8 cellular contexts compared by ENCODE assay signal in genomic region chr1:211328084-211328694, GRCh38. TPM values are rescaled to one million over a fixed set of nuclear protein-coding genes. Genes with fewer than 3 reads are reported as not detected.
A peak's percentile ranks its signal among the peaks of the same experiment; 100 is the strongest.
DNase-seq lines count a peak whose midpoint lies in the region; ATAC-seq, FAIRE-seq and TF ChIP-seq lines count a peak whose summit lies in the region.

No MANE protein-coding gene starts in this region.

- H3K4me3 Mint-ChIP-seq in CD4-positive, CD25-positive, alpha-beta regulatory T cell = peak overlapping the region; percentile 95 to 97 (median 96)
- peak overlapping the region; percentile 95 for H3K4me3 Mint-ChIP-seq in HFFc6

- 41 to 50% methylated on average over 11 of the region's 11 CpGs for WGBS in pancreas, 2 donors

- H3K36me3 ChIP-seq in CD4-positive, CD25-positive, alpha-beta regulatory T cell (ENCODE audit: control insufficient read depth, insufficient read depth, low read length) = peaks cover 2% of the 10 kb centered on the region
- H3K36me3 ChIP-seq in colonic mucosa = no peaks in the 10 kb centered on the region
- H3K36me3 ChIP-seq in pancreas = no peaks in the 10 kb centered on the region

- TF ChIP-seq CTCF in HFFc6 (IDR thresholded peaks at IDR 0.05) (no peak), colonic mucosa (IDR thresholded peaks at IDR 0.05) (no peak), pancreas (IDR thresholded peaks at IDR 0.05) (no peak)

- DNase-seq in CD4-positive, CD25-positive, alpha-beta regulatory T cell = no peak
- no peak for DNase-seq in HFFc6
- DNase-seq in colonic mucosa = no peak
- DNase-seq in pancreas = no peak
- no peak for DNase-seq in SIG-M5 treated with dmso at 0.1 percent for 504 hours (lab: John Stamatoyannopoulos, UW; ENCODE audit: unreplicated experiment)
- no peak for DNase-seq in stimulated activated CD4-positive, alpha-beta T cell treated with anti-CD3 and anti-CD28 coated beads, Interleukin-2, amount 100 ng/mL, for 48 hours
- DNase-seq in RPMI8226 = no peak
- DNase-seq in erythroblast (lab: John Stamatoyannopoulos, UW) = no peak

- H3K9me3 ChIP-seq in CD4-positive, CD25-positive, alpha-beta regulatory T cell (ENCODE audit: control insufficient read depth in 2 of 2, low read length in 2 of 2) = no peaks in the 10 kb centered on the region
- no peaks in the 10 kb centered on the region for H3K9me3 ChIP-seq in colonic mucosa
- H3K9me3 ChIP-seq in pancreas = no peaks in the 10 kb centered on the region

- H3K9ac ChIP-seq in colonic mucosa (ENCODE audit: low read depth in 2 of 2, low read length in 2 of 2) = peak overlapping the region; percentile 20 to 76

- no peak for ATAC-seq in CD4-positive, CD25-positive, alpha-beta regulatory T cell (ENCODE audit: low read depth in 2 of 2)
- peak in 1 of 4 donors; percentile 1 for ATAC-seq in pancreas

- FAIRE-seq in pancreas (lab: Jason Lieb, UNC) = no peak

- peak overlapping the region; percentile 90 to 100 (median 95) for H3K27ac Mint-ChIP-seq in CD4-positive, CD25-positive, alpha-beta regulatory T cell
- peak overlapping the region; percentile 89 for H3K27ac Mint-ChIP-seq in HFFc6

- H3K36me3 Mint-ChIP-seq in CD4-positive, CD25-positive, alpha-beta regulatory T cell = peaks cover 12% of the 10 kb centered on the region
- H3K36me3 Mint-ChIP-seq in HFFc6 (ENCODE audit: low read depth) = peaks cover 5% of the 10 kb centered on the region; the same call in 1 of the 2 replicates

- H3K4me1 Mint-ChIP-seq in CD4-positive, CD25-positive, alpha-beta regulatory T cell = peaks cover 40 to 84% (median 67%) of the 10 kb centered on the region in 4 donors
- peaks cover 69% of the 10 kb centered on the region for H3K4me1 Mint-ChIP-seq in HFFc6 (ENCODE audit: low read depth)

- no peak for TF ChIP-seq POLR2A in erythroblast (IDR thresholded peaks at IDR 0.05; ENCODE audit: low read length)

- H3K4me1 ChIP-seq in CD4-positive, CD25-positive, alpha-beta regulatory T cell (ENCODE audit: control insufficient read depth, insufficient read depth, low read length, poor library complexity, severe bottlenecking) = peaks cover 69% of the 10 kb centered on the region
- H3K4me1 ChIP-seq in colonic mucosa = peaks cover 23% of the 10 kb centered on the region
- H3K4me1 ChIP-seq in pancreas = peaks cover 19 to 45% (median 19%) of the 10 kb centered on the region in 3 donors

- no peaks in the 10 kb centered on the region for H3K9me3 Mint-ChIP-seq in CD4-positive, CD25-positive, alpha-beta regulatory T cell
- H3K9me3 Mint-ChIP-seq in HFFc6 = no peaks in the 10 kb centered on the region

- no peaks in the 10 kb centered on the region for H3K27me3 Mint-ChIP-seq in CD4-positive, CD25-positive, alpha-beta regulatory T cell
- peaks cover 1% of the 10 kb centered on the region for H3K27me3 Mint-ChIP-seq in HFFc6 (ENCODE audit: insufficient read depth)

- no peaks in the 10 kb centered on the region for H3K27me3 ChIP-seq in CD4-positive, CD25-positive, alpha-beta regulatory T cell (ENCODE audit: control insufficient read depth, insufficient read depth, low read length)
- H3K27me3 ChIP-seq in colonic mucosa (no peaks in the 10 kb centered on the region), pancreas (no peaks in the 10 kb centered on the region)

- intact Hi-C loops in colonic mucosa (cut with DNase I) (loop anchor here (10.0 kb wide), 1 partner anchor 327 kb away; no protein-coding TSS in a partner anchor), pancreas (cut with DNase I) (loop anchor here in 1 of 3 donors (10.0 kb wide), 1 partner anchor 147 kb away; no protein-coding TSS in a partner anchor)

- peak overlapping the region; percentile 91 for H3K4me3 ChIP-seq in CD4-positive, CD25-positive, alpha-beta regulatory T cell (ENCODE audit: low read depth, low read length)
- H3K4me3 ChIP-seq in colonic mucosa = peak overlapping the region; percentile 82
- H3K4me3 ChIP-seq in pancreas = peak overlapping the region in 3 of 4 donors; percentile 59 to 85 (median 67)

- H3K27ac ChIP-seq in CD4-positive, CD25-positive, alpha-beta regulatory T cell (ENCODE audit: insufficient read depth, low read length, poor library complexity, severe bottlenecking) = peak overlapping the region; percentile 83
- H3K27ac ChIP-seq in colonic mucosa (peak overlapping the region; percentile 86), pancreas (peak overlapping the region; percentile 58 to 93 (median 82))

RNA-seq across cellular contexts. Expression of gene TRAF5, which starts 1.6 kb away (rescaled TPM):
- total RNA-seq in CD4-positive, CD25-positive, alpha-beta regulatory T cell = 58.3 TPM
- polyA plus RNA-seq in CD4-positive, CD25-positive, alpha-beta regulatory T cell = 10 to 100 TPM; 34.4 to 41.7 (median 38.3) TPM
- total RNA-seq in HFFc6 (2021; fragmentation: NEBNext Ultra II Directional; extraction: Animal tissue kit (Norgen Biotek cat#: 25700)) = 10 to 100 TPM in 1 of 6 experiments, 1 to 10 TPM in 5; 7.7 to 12.3 (median 8.7) TPM
- total RNA-seq in colonic mucosa (10 to 100 TPM; 13.9 to 14.5 TPM), pancreas (10 to 100 TPM; 14.5 to 26.1 (median 21.3) TPM)
- 10 to 100 TPM; 23.8 to 26.6 TPM for polyA plus RNA-seq in pancreas
